In genomic region chr12:117309276-117309885, GRCh38 we compare ENCODE assay signal across 3 cellular contexts.
TF ChIP-seq lines count a peak whose summit lies in the region.

No MANE protein-coding gene starts in this region.

TF ChIP-seq in HEK293, 187 proteins besides CTCF, POLR2A, EP300 and RAD21:
- 0 out of 2 replicates have a peak, but pooled peaks have one; percentile 26 for TF ChIP-seq EGR2 (tag by site-specific recombination; IDR thresholded peaks at IDR 0.05; ENCODE audit: low read depth)
- no peak for TF ChIP-seq ZNF704 (tag by site-specific recombination; IDR thresholded peaks at IDR 0.05)
- TF ChIP-seq ZNF518A (tag by site-specific recombination; conservative IDR thresholded peaks at IDR 0.05; ENCODE audit: low read depth) = no peak

TF ChIP-seq in H1, 55 proteins besides CTCF, POLR2A, EP300 and RAD21 (continued from another document):
- TF ChIP-seq SUZ12 (IDR thresholded peaks at IDR 0.05; ENCODE audit: low read length) = no peak
- no peak for TF ChIP-seq SIN3A (conservative IDR thresholded peaks at IDR 0.05 in 1 of 2, IDR thresholded peaks at IDR 0.05 in 1 of 2; ENCODE audit: low read depth in 1 of 2, low read length in 2 of 2)
- TF ChIP-seq HDAC6 (IDR thresholded peaks at IDR 0.05; ENCODE audit: low read depth, low read length) = no peak
- TF ChIP-seq SP4 (IDR thresholded peaks at IDR 0.05; ENCODE audit: low read length) = no peak
- TF ChIP-seq TBP (IDR thresholded peaks at IDR 0.05; ENCODE audit: low read depth, low read length) = no peak
- no peak for TF ChIP-seq RNF2 (IDR thresholded peaks at IDR 0.05; ENCODE audit: borderline replicate concordance, low read depth, low read length, missing control alignments, poor library complexity, severe bottlenecking)
- TF ChIP-seq TCF12 (IDR thresholded peaks at IDR 0.05; ENCODE audit: low read depth, low read length) = no peak
- TF ChIP-seq BCL11A (IDR thresholded peaks at IDR 0.05; ENCODE audit: low read depth in 2 of 2, low read length in 2 of 2) = no peak
- TF ChIP-seq CHD2 (IDR thresholded peaks at IDR 0.05; ENCODE audit: low read length) = no peak
- no peak for TF ChIP-seq POU5F1 (IDR thresholded peaks at IDR 0.05; ENCODE audit: low read depth, low read length)
TF ChIP-seq in H1: peak in this region for 0.

TF ChIP-seq in SK-N-SH treated with all-trans-retinoic acid at 6 μM for 48 hours, 23 proteins besides CTCF, POLR2A, EP300 and RAD21 (continued from another document):
- TF ChIP-seq CREB5 (CRISPR knock-in tag; IDR thresholded peaks at IDR 0.05; ENCODE audit: low read depth) (no peak), ZNF8 (CRISPR knock-in tag; IDR thresholded peaks at IDR 0.05) (no peak), SNAI2 (CRISPR knock-in tag; IDR thresholded peaks at IDR 0.05) (no peak), ZC3H10 (CRISPR knock-in tag; IDR thresholded peaks at IDR 0.05) (no peak), BACH2 (CRISPR knock-in tag; IDR thresholded peaks at IDR 0.05; ENCODE audit: borderline replicate concordance) (no peak), CSDC2 (CRISPR knock-in tag; IDR thresholded peaks at IDR 0.05) (no peak), ARNTL (CRISPR knock-in tag; IDR thresholded peaks at IDR 0.05; ENCODE audit: borderline replicate concordance, low read depth) (no peak), TOX (CRISPR knock-in tag; IDR thresholded peaks at IDR 0.05; ENCODE audit: borderline replicate concordance) (no peak), PATZ1 (CRISPR knock-in tag; IDR thresholded peaks at IDR 0.05; ENCODE audit: borderline replicate concordance) (no peak), CSRNP3 (CRISPR knock-in tag; IDR thresholded peaks at IDR 0.05) (no peak), ZFP3 (CRISPR knock-in tag; IDR thresholded peaks at IDR 0.05) (no peak), ZNF70 (CRISPR knock-in tag; IDR thresholded peaks at IDR 0.05) (no peak), RARB (CRISPR knock-in tag; IDR thresholded peaks at IDR 0.05) (no peak), TSHZ2 (CRISPR knock-in tag; IDR thresholded peaks at IDR 0.05) (no peak), ZFP30 (CRISPR knock-in tag; IDR thresholded peaks at IDR 0.05) (no peak), GLIS3 (CRISPR knock-in tag; IDR thresholded peaks at IDR 0.05) (no peak), POU6F1 (CRISPR knock-in tag; IDR thresholded peaks at IDR 0.05; ENCODE audit: borderline replicate concordance, low read depth) (no peak), ESRRG (CRISPR knock-in tag; IDR thresholded peaks at IDR 0.05) (no peak)
